Comparison of ENCODE assay signal across 17 cellular contexts in the genomic region with DNA sequence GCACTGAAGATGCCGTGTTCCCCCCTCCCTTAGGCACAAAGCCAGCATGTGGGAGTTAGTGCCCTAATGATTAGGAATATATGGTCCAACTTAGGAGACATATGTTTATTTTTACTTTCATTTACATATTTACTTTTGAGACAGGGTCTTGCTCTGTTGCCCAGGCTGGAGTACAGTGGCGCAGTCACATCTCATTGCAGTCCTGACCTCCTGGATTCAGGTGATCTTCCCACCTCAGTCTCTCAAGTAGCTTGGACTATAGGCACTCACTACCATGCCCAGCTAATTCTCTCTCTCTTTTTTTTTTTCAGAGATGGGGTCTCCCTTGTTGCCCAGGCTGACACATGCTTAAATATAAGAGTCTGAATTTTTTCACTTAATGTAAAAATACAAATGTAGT. TPM values are rescaled to one million over a fixed set of nuclear protein-coding genes. Genes with fewer than 3 reads are reported as not detected.
A peak's percentile ranks its signal among the peaks of the same experiment; 100 is the strongest.
DNase-seq lines count a peak whose midpoint lies in the region; ATAC-seq and TF ChIP-seq lines count a peak whose summit lies in the region.
"Had no signal": no experiment of that assay in that cellular context is flagged by ENCODE, and none has a peak within 500 bp of the region (broad histone marks: within the 10 kb centered on the region; RNA-seq: fewer than 3 reads in every experiment).

No MANE protein-coding gene starts in this region.

- H2BK20ac ChIP-seq in H9 (ENCODE audit: low read depth, low read length, poor library complexity, severe bottlenecking), result no peak overlapping the region

- peaks cover 0 to 4% of the 10 kb centered on the region in 2 donors for H3K36me3 Mint-ChIP-seq in CD4-positive, alpha-beta memory T cell
- no peaks in the 10 kb centered on the region; a peak in 1 of 7 replicates for H3K36me3 Mint-ChIP-seq in H9 (ENCODE audit: insufficient read depth in 1 of 3, low read depth in 3 of 3)
- H3K36me3 Mint-ChIP-seq in WTC11, result no peaks in the 10 kb centered on the region
- H3K36me3 Mint-ChIP-seq: CD8-positive, alpha-beta memory T cell had no signal

- no peak overlapping the region for H3K4me3 ChIP-seq in CD4-positive, alpha-beta memory T cell (ENCODE audit: low read length in 2 of 2)
- H3K4me3 ChIP-seq in mesenchymal stem cell (ENCODE audit: insufficient read depth in 1 of 2, low read depth in 1 of 2, low read length in 2 of 2), result no peak overlapping the region
- H3K4me3 ChIP-seq: A549 had no signal

- no peak overlapping the region for H3K56ac ChIP-seq in H9 (ENCODE audit: insufficient read length, low read depth, low read length)

- H3K18ac ChIP-seq in H9 (ENCODE audit: insufficient read length, low read depth, low read length) (no peak overlapping the region), mesenchymal stem cell (ENCODE audit: low read depth in 1 of 2, low read length in 2 of 2) (peak overlapping the region; percentile 77 to 90)

- no peak overlapping the region for H4K5ac ChIP-seq in H9 (ENCODE audit: insufficient read length, low read depth, low read length)

- H4K8ac ChIP-seq in H9 (replicated peaks; ENCODE audit: insufficient read length, low read depth, low read length), result no peak overlapping the region
- H4K8ac ChIP-seq in mesenchymal stem cell (ENCODE audit: low read length), result no peak overlapping the region

- no peaks in the 10 kb centered on the region for H3K23me2 ChIP-seq in H9 (ENCODE audit: insufficient read length, low read depth, low read length, poor library complexity, severe bottlenecking)

- no peaks in the 10 kb centered on the region for H3K79me1 ChIP-seq in H9 (ENCODE audit: insufficient read depth, low read depth, low read length, poor library complexity, severe bottlenecking)
- no peaks in the 10 kb centered on the region for H3K79me1 ChIP-seq in mesenchymal stem cell (replicated peaks; ENCODE audit: low read length, poor library complexity, severe bottlenecking)

- no peak overlapping the region for H3K23ac ChIP-seq in H9 (ENCODE audit: insufficient read length, low read depth, low read length)
- H3K23ac ChIP-seq in mesenchymal stem cell (ENCODE audit: low read length in 2 of 2), result no peak overlapping the region

- H2BK15ac ChIP-seq in H9 (ENCODE audit: low read depth, low read length), result no peak overlapping the region
- no peak overlapping the region for H2BK15ac ChIP-seq in mesenchymal stem cell (ENCODE audit: low read depth, poor library complexity, severe bottlenecking)

- POLR2A ChIA-PET in CD4-positive, alpha-beta memory T cell (lab: Charles Lee; ENCODE audit: partially characterized antibody), result no interaction called here
- POLR2A ChIA-PET in WTC11 (lab: Charles Lee), result no interaction called here

- H2AK5ac ChIP-seq in H9 (ENCODE audit: insufficient read length, low read length) (peak overlapping the region; percentile 67), mesenchymal stem cell (ENCODE audit: low read length, severe bottlenecking) (no peak overlapping the region)

- no peaks in the 10 kb centered on the region for H3K79me2 ChIP-seq in H9 (ENCODE audit: insufficient read depth, low read length)

- intact Hi-C loops in CD4-positive, alpha-beta memory T cell (cut with micrococcal nuclease), result no loop called here

- no peak overlapping the region for H2BK12ac ChIP-seq in H9 (ENCODE audit: insufficient read length, low read depth, low read length)
- peak overlapping the region; percentile 93 to 100 for H2BK12ac ChIP-seq in mesenchymal stem cell (ENCODE audit: low read length in 2 of 2)

- no peak for ATAC-seq in WTC11
- ATAC-seq in left lobe of liver, result no peak
- ATAC-seq: A549 had no signal

- peaks cover 0 to 1% of the 10 kb centered on the region in 2 donors for H3K27me3 Mint-ChIP-seq in CD4-positive, alpha-beta memory T cell
- H3K27me3 Mint-ChIP-seq in H9 (ENCODE audit: low read depth), result peaks cover 11% of the 10 kb centered on the region
- peaks cover 11% of the 10 kb centered on the region for H3K27me3 Mint-ChIP-seq in WTC11 (ENCODE audit: low read depth)
- H3K27me3 Mint-ChIP-seq: CD8-positive, alpha-beta memory T cell had no signal

- no peak overlapping the region for H2BK5ac ChIP-seq in H9 (ENCODE audit: insufficient read length, low read length)
- H2BK5ac ChIP-seq in mesenchymal stem cell (ENCODE audit: low read depth, low read length, poor library complexity, severe bottlenecking), result no peak overlapping the region

- TF ChIP-seq CTCF in H9 (conservative IDR thresholded peaks at IDR 0.05), result no peak
- TF ChIP-seq CTCF in WTC11 (IDR thresholded peaks at IDR 0.05), result no peak

- H3K27me3 ChIP-seq in CD4-positive, alpha-beta memory T cell (ENCODE audit: insufficient read depth, low read length), result no peaks in the 10 kb centered on the region
- H3K27me3 ChIP-seq in H9 (ENCODE audit: insufficient read depth, low read length) (no peaks in the 10 kb centered on the region), mesenchymal stem cell (ENCODE audit: control insufficient read depth in 1 of 2, insufficient read depth in 1 of 2, low read length in 2 of 2) (no peaks in the 10 kb centered on the region)
- H3K27me3 ChIP-seq: BE2C had no signal

- no peak overlapping the region for H3K4ac ChIP-seq in H9 (ENCODE audit: low read depth, low read length)
- peak overlapping the region in 1 of 2 experiments; percentile 96 for H3K4ac ChIP-seq in mesenchymal stem cell (ENCODE audit: low read depth in 1 of 2, low read length in 2 of 2)

- no peaks in the 10 kb centered on the region for H3K36me3 ChIP-seq in CD4-positive, alpha-beta memory T cell (ENCODE audit: insufficient read depth, low read length)
- no peaks in the 10 kb centered on the region for H3K36me3 ChIP-seq in mesenchymal stem cell (ENCODE audit: control insufficient read depth in 1 of 2, insufficient read depth in 2 of 2, low read depth in 1 of 2, low read length in 2 of 2)
- H3K36me3 ChIP-seq: BE2C had no signal

- H3K4me3 Mint-ChIP-seq in CD4-positive, alpha-beta memory T cell, result no peak overlapping the region
- H3K4me3 Mint-ChIP-seq in H9, result no peak overlapping the region
- H3K4me3 Mint-ChIP-seq in WTC11, result no peak overlapping the region

- H3K14ac ChIP-seq in H9 (ENCODE audit: insufficient read depth, low read length) (no peak overlapping the region), mesenchymal stem cell (ENCODE audit: low read length in 2 of 2) (no peak overlapping the region)

- H2AFZ ChIP-seq in H9 (ENCODE audit: low read length), result no peak overlapping the region
- H2AFZ ChIP-seq in mesenchymal stem cell (ENCODE audit: low read depth, low read length), result no peak overlapping the region

- no peaks in the 10 kb centered on the region for H3K9me3 ChIP-seq in CD4-positive, alpha-beta memory T cell (ENCODE audit: control insufficient read depth in 1 of 2, low read length in 2 of 2)
- H3K9me3 ChIP-seq in H9 (ENCODE audit: control insufficient read depth, low read depth, low read length) (no peaks in the 10 kb centered on the region), mesenchymal stem cell (ENCODE audit: control insufficient read depth, low read length) (no peaks in the 10 kb centered on the region)
- H3K9me3 ChIP-seq: A549, BE2C, Caco-2 had no signal

- no peaks in the 10 kb centered on the region for H3K9me3 Mint-ChIP-seq in CD4-positive, alpha-beta memory T cell
- H3K9me3 Mint-ChIP-seq in H9 (no peaks in the 10 kb centered on the region), WTC11 (no peaks in the 10 kb centered on the region)
- H3K9me3 Mint-ChIP-seq: CD8-positive, alpha-beta memory T cell; HFFc6 had no signal

- H2BK120ac ChIP-seq in H9 (ENCODE audit: low read depth, low read length, poor library complexity, severe bottlenecking), result no peak overlapping the region
- peak overlapping the region; percentile 39 for H2BK120ac ChIP-seq in mesenchymal stem cell (ENCODE audit: low read depth, low read length)

- H4K91ac ChIP-seq in H9 (ENCODE audit: insufficient read length, low read depth, low read length), result no peak overlapping the region
- peak overlapping the region; percentile 92 for H4K91ac ChIP-seq in mesenchymal stem cell (ENCODE audit: low read length)

- peaks cover 15 to 17% (median 16%) of the 10 kb centered on the region in 4 donors for H3K4me1 Mint-ChIP-seq in CD4-positive, alpha-beta memory T cell
- peaks cover 25 to 31% of the 10 kb centered on the region in 2 experiments for H3K4me1 Mint-ChIP-seq in H9
- H3K4me1 Mint-ChIP-seq in WTC11, result peaks cover 31% of the 10 kb centered on the region

- no peak overlapping the region for H3K9ac ChIP-seq in H9 (ENCODE audit: extremely low read depth, insufficient read length, low read length)
- no peak overlapping the region for H3K9ac ChIP-seq in mesenchymal stem cell (ENCODE audit: low read length)

- no peak overlapping the region for H3T11ph ChIP-seq in H9 (ENCODE audit: low read length)

- peak overlapping the region in 4 of 7 donors; percentile 8 to 93 (median 38) for H3K27ac Mint-ChIP-seq in CD4-positive, alpha-beta memory T cell
- peak overlapping the region in 1 of 3 experiments; percentile 63; a peak in 2 of 7 replicates for H3K27ac Mint-ChIP-seq in H9
- no peak overlapping the region for H3K27ac Mint-ChIP-seq in WTC11

- CTCF ChIA-PET in CD4-positive, alpha-beta memory T cell (lab: Charles Lee; ENCODE audit: partially characterized antibody), result interaction anchor here (1.6 kb wide), 1 partner anchor 45 kb away, joined by 3 read pairs; no protein-coding TSS in a partner anchor
- CTCF ChIA-PET in WTC11 (lab: Charles Lee), result no interaction called here

- no peaks in the 10 kb centered on the region for H4K20me1 ChIP-seq in H9 (ENCODE audit: control insufficient read depth, insufficient read depth, insufficient read length)

- no peak for DNase-seq in CD4-positive, alpha-beta memory T cell
- DNase-seq in H9 (no peak), WTC11 (ENCODE audit: low spot score) (no peak), mesenchymal stem cell (no peak), iPS-NIHi11 (ENCODE audit: low spot score) (no peak), CD1c-positive myeloid dendritic cell (ENCODE audit: extremely low spot score) (no peak), left lobe of liver (ENCODE audit: low spot score) (no peak)
- DNase-seq: BE2C, Caco-2, DND-41, GDM1, GOT3, HCEC 1CT, HFFc6 had no signal

- H3K4me1 ChIP-seq in CD4-positive, alpha-beta memory T cell (ENCODE audit: insufficient read depth, low read length), result peaks cover 17% of the 10 kb centered on the region
- H3K4me1 ChIP-seq in H9 (ENCODE audit: insufficient read depth, low read length) (peaks cover 16% of the 10 kb centered on the region), mesenchymal stem cell (ENCODE audit: control insufficient read depth, insufficient read depth, low read depth, low read length) (no peaks in the 10 kb centered on the region)
- H3K4me1 ChIP-seq: A549, Caco-2 had no signal

- H3K4me2 ChIP-seq in H9 (ENCODE audit: insufficient read depth, insufficient read length, low read length) (no peak overlapping the region), mesenchymal stem cell (ENCODE audit: low read length, poor library complexity, severe bottlenecking) (no peak overlapping the region)
- H3K4me2 ChIP-seq: A549 had no signal

- no peak overlapping the region for H3K27ac ChIP-seq in CD4-positive, alpha-beta memory T cell (ENCODE audit: low read depth, low read length)
- H3K27ac ChIP-seq in H9 (ENCODE audit: insufficient read length, low read depth, low read length) (no peak overlapping the region), mesenchymal stem cell (ENCODE audit: low read length, poor library complexity, severe bottlenecking) (no peak overlapping the region)
- H3K27ac ChIP-seq: A549, C4-2B had no signal

- no CpG with 5 or more reads among the region's 2 CpGs for WGBS in H9 (ENCODE audit: extremely low coverage, insufficient read length, low lambda C conversion rate)
- WGBS in mesenchymal stem cell, result 93% methylated on average over 2 of the region's 2 CpGs

RNA-seq across cellular contexts. Expression of gene TBC1D23, which starts 51.6 kb away (rescaled TPM):
- 10 to 100 TPM; 43.3 to 44.9 TPM for total RNA-seq in CD4-positive, alpha-beta memory T cell
- 10 to 100 TPM; 13.9 to 19.0 TPM for polyA plus RNA-seq in CD4-positive, alpha-beta memory T cell
- total RNA-seq in H9 (2021) (34.7 and 37.1 TPM in 2 replicates), WTC11 (2021) (45.0 to 73.6 TPM (median 46.3 TPM) in 3 replicates), left lobe of liver (18.5 TPM)
- 28.3 TPM for polyA plus RNA-seq in mesenchymal stem cell (2013, experiment 1 of 2)
- 30.1 TPM for polyA plus RNA-seq in mesenchymal stem cell (2013, experiment 2 of 2)
